In genomic region chr20:32203556-32204484, GRCh38 we compare ENCODE assay signal across 8 cellular contexts. TPM values are rescaled to one million over a fixed set of nuclear protein-coding genes. Genes with fewer than 3 reads are reported as not detected.
DNase-seq lines count a peak whose midpoint lies in the region; ATAC-seq and TF ChIP-seq lines count a peak whose summit lies in the region.

No MANE protein-coding gene starts in this region.

- H3K36me3 ChIP-seq in naive thymus-derived CD4-positive, alpha-beta T cell (ENCODE audit: control insufficient read depth in 2 of 3, insufficient read depth in 3 of 3, low read length in 3 of 3): peaks cover 13 to 41% (median 13%) of the 10 kb centered on the region in 3 experiments
- peaks cover 14 to 20% of the 10 kb centered on the region in 2 donors for H3K36me3 ChIP-seq in thyroid gland

- CTCF ChIA-PET in naive thymus-derived CD4-positive, alpha-beta T cell (lab: Charles Lee): interaction anchor here (0.6 kb wide), 1 partner anchor 449 kb away, joined by 3 read pairs; no protein-coding TSS in a partner anchor

- no peak for ATAC-seq in naive thymus-derived CD4-positive, alpha-beta T cell
- ATAC-seq in HG03457 (IDR thresholded peaks at IDR 0.05; ENCODE audit: unreplicated experiment): no peak
- no peak for ATAC-seq in HG03045 (IDR thresholded peaks at IDR 0.05; ENCODE audit: unreplicated experiment)

- in situ Hi-C loops in astrocyte of the spinal cord (cut with HindIII; ENCODE audit: low sequenced_read_pairs): no loop called here

- peak overlapping the region in 8 of 9 donors; percentile 9 to 95 (median 68) for H3K27ac Mint-ChIP-seq in naive thymus-derived CD4-positive, alpha-beta T cell

- H3K4me1 ChIP-seq in naive thymus-derived CD4-positive, alpha-beta T cell (ENCODE audit: control insufficient read depth in 2 of 2, insufficient read depth in 2 of 2, low read length in 2 of 2): peaks cover 29 to 35% of the 10 kb centered on the region in 2 donors
- H3K4me1 ChIP-seq in thyroid gland: peaks cover 45 to 60% of the 10 kb centered on the region in 2 donors

- no peaks in the 10 kb centered on the region for H3K27me3 Mint-ChIP-seq in naive thymus-derived CD4-positive, alpha-beta T cell

- H3K36me3 Mint-ChIP-seq in naive thymus-derived CD4-positive, alpha-beta T cell: peaks cover 0 to 15% (median 0%) of the 10 kb centered on the region in 5 donors

- intact Hi-C loops in naive thymus-derived CD4-positive, alpha-beta T cell (cut with micrococcal nuclease): loop anchor here in 1 of 2 donors (10.0 kb wide), 1 partner anchor 531 kb away; no protein-coding TSS in a partner anchor
- intact Hi-C loops in thyroid gland (cut with DNase I): loop anchor here (10.0 kb wide), 2 partner anchors 89 to 251 kb away; no protein-coding TSS in a partner anchor

- H3K9me3 Mint-ChIP-seq in naive thymus-derived CD4-positive, alpha-beta T cell: peaks cover 0 to 2% (median 0%) of the 10 kb centered on the region in 11 donors

- WGBS in thyroid gland, 2 donors: 47 to 53% methylated on average over 11 of the region's 11 CpGs

- peak overlapping the region in 3 of 10 donors; percentile 54 to 96 (median 59) for H3K4me3 Mint-ChIP-seq in naive thymus-derived CD4-positive, alpha-beta T cell

- H3K9me3 ChIP-seq in naive thymus-derived CD4-positive, alpha-beta T cell (ENCODE audit: control insufficient read depth in 2 of 3, low read length in 3 of 3): no peaks in the 10 kb centered on the region
- no peaks in the 10 kb centered on the region for H3K9me3 ChIP-seq in thyroid gland

- H3K27ac ChIP-seq in naive thymus-derived CD4-positive, alpha-beta T cell (ENCODE audit: low read depth, low read length): peak overlapping the region; percentile 91
- H3K27ac ChIP-seq in thyroid gland: peak overlapping the region; percentile 79 to 90 (median 87)

- TF ChIP-seq CTCF in astrocyte of the spinal cord (IDR thresholded peaks at IDR 0.05; ENCODE audit: low read depth, low read length) (no peak), thyroid gland (IDR thresholded peaks at IDR 0.05) (no peak)

- TF ChIP-seq POLR2A in thyroid gland (IDR thresholded peaks at IDR 0.05): peak in 1 of 2 donors; percentile 35

- no peaks in the 10 kb centered on the region for H3K27me3 ChIP-seq in naive thymus-derived CD4-positive, alpha-beta T cell (ENCODE audit: control insufficient read depth in 2 of 2, insufficient read depth in 2 of 2, low read length in 2 of 2)
- H3K27me3 ChIP-seq in thyroid gland: no peaks in the 10 kb centered on the region

- DNase-seq in activated effector memory CD4-positive, alpha-beta T cell treated with anti-CD3 and anti-CD28 coated beads, Interleukin-2, amount 50 U/mL, for 16 hours: peak; percentile 86
- no peak for DNase-seq in activated effector memory CD4-positive, alpha-beta T cell treated with Interleukin-2 at 50 U/mL for 16 hours
- DNase-seq in astrocyte of the spinal cord (ENCODE audit: low read depth, low spot score): peak; percentile 4
- DNase-seq in naive thymus-derived CD4-positive, alpha-beta T cell: peak in 2 of 9 donors; percentile 26 to 70
- DNase-seq in thyroid gland: peak; percentile 57 to 66
- no peak for DNase-seq in AG20443 (ENCODE audit: low spot score)

- no peak overlapping the region for H3K4me3 ChIP-seq in astrocyte of the spinal cord (ENCODE audit: low read depth, low read length)
- no peak overlapping the region for H3K4me3 ChIP-seq in naive thymus-derived CD4-positive, alpha-beta T cell (ENCODE audit: low read length)
- H3K4me3 ChIP-seq in thyroid gland (replicated peaks in 1 of 3): no peak overlapping the region

- H3K4me1 Mint-ChIP-seq in naive thymus-derived CD4-positive, alpha-beta T cell: peaks cover 55 to 73% (median 66%) of the 10 kb centered on the region in 7 donors

- POLR2A ChIA-PET in naive thymus-derived CD4-positive, alpha-beta T cell (lab: Charles Lee): interaction anchor here (1.2 kb wide), 1 partner anchor 13 kb away, joined by 4 read pairs; no protein-coding TSS in a partner anchor

RNA-seq across cellular contexts. Expression of gene PLAGL2, which starts 3.7 kb away (rescaled TPM):
- total RNA-seq in naive thymus-derived CD4-positive, alpha-beta T cell: 10 to 100 TPM; 15.6 to 30.1 (median 17.6) TPM
- polyA plus RNA-seq in naive thymus-derived CD4-positive, alpha-beta T cell: 1 to 10 TPM; 3.1 to 5.1 TPM
- 10 to 100 TPM in 1 of 4 donors, 1 to 10 TPM in 3; 6.5 to 11.7 (median 7.3) TPM for total RNA-seq in thyroid gland

RNA-seq across cellular contexts. Expression of gene POFUT1, which starts 3.9 kb away (rescaled TPM):
- total RNA-seq in naive thymus-derived CD4-positive, alpha-beta T cell: 10 to 100 TPM; 12.5 to 32.2 (median 19.7) TPM
- polyA plus RNA-seq in naive thymus-derived CD4-positive, alpha-beta T cell: 10 to 100 TPM; 16.8 to 18.0 TPM
- 10 to 100 TPM; 35.1 to 40.5 (median 38.5) TPM for total RNA-seq in thyroid gland

Comparison
In these comparisons a context has a peak if more than half of its experiments do, and no peak if none do; other contexts are left out.
1. DNase-seq: peak in activated effector memory CD4-positive, alpha-beta T cell treated with anti-CD3 and anti-CD28 coated beads, Interleukin-2, amount 50 U/mL, for 16 hours (single experiment), astrocyte of the spinal cord (single experiment) and thyroid gland (2 of 2); none in activated effector memory CD4-positive, alpha-beta T cell treated with Interleukin-2 at 50 U/mL for 16 hours (single experiment) and AG20443 (single experiment).